ENCODE assay signal across 1 cellular context in the genomic region with DNA sequence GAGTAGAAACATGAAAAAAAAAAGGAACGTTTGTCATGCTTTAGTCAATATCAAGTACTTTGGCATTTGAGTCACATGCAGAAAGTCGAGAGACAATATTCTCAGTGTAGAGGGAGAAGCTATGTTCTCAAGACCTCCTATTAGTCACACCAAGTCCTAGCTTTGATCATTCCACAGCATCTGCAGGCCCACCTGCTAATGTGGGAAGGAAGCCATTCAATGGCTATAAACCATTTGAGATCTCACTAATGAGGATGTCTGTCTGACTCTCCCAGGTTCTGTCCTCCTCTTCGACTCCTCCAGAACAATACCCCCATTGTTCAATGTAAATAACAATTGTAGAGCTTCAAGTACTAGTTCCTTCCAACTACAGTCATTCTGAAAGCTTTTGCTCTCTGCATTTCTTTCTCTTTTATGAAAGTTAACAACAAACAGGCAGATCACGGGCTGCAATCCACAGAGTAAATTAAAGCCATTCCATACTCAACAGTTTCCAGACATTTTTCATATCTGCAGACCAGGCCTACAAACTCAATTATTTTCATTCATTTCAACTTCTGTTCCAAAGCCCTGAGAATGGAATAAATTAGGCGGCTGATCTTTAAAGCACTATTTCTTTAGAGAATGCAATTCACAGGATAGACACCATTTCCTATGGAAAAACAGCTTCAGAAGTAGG.
TF ChIP-seq lines count a peak whose summit lies in the region.

No MANE protein-coding gene starts in this region.

TF ChIP-seq in SK-N-SH, 30 proteins besides CTCF, POLR2A, EP300 and RAD21 (continued from another document):
- TF ChIP-seq REST (IDR thresholded peaks at IDR 0.05; ENCODE audit: low read depth, low read length) (no peak), SMC3 (IDR thresholded peaks at IDR 0.05; ENCODE audit: low read depth, low read length) (no peak; the same call in 1 of the 2 replicates), IRF3 (IDR thresholded peaks at IDR 0.05; ENCODE audit: low read depth, low read length) (no peak), MXI1 (IDR thresholded peaks at IDR 0.05; ENCODE audit: low read depth, low read length) (peak; percentile 50; the same call in 1 of the 2 replicates), MEF2A (IDR thresholded peaks at IDR 0.05; ENCODE audit: borderline replicate concordance, low read depth) (no peak), NRF1 (IDR thresholded peaks at IDR 0.05; ENCODE audit: low read depth, low read length) (no peak), TAF1 (IDR thresholded peaks at IDR 0.05; ENCODE audit: borderline replicate concordance, low read depth, low read length) (no peak), ELF1 (IDR thresholded peaks at IDR 0.05) (no peak), SIN3A (IDR thresholded peaks at IDR 0.05; ENCODE audit: borderline replicate concordance, low read depth, low read length) (no peak), JUND (IDR thresholded peaks at IDR 0.05) (peak; percentile 20; the same call in 1 of the 2 replicates), TEAD4 (IDR thresholded peaks at IDR 0.05; ENCODE audit: borderline replicate concordance, insufficient read depth) (no peak), YY1 (IDR thresholded peaks at IDR 0.05; ENCODE audit: low read depth) (no peak), NFIC (IDR thresholded peaks at IDR 0.05; ENCODE audit: borderline replicate concordance) (no peak), RFX5 (IDR thresholded peaks at IDR 0.05; ENCODE audit: low read length) (no peak), GATA2 (CRISPR knock-in tag; IDR thresholded peaks at IDR 0.05) (peak; percentile 76), FOXJ3 (CRISPR knock-in tag; IDR thresholded peaks at IDR 0.05) (peak; percentile 26; the same call in 1 of the 2 replicates), RXRA (IDR thresholded peaks at IDR 0.05; ENCODE audit: borderline replicate concordance, low read depth) (no peak), MAX (IDR thresholded peaks at IDR 0.05; ENCODE audit: low read depth) (peak; percentile 16), TCF12 (IDR thresholded peaks at IDR 0.05) (peak; percentile 86)
- TF ChIP-seq, protein P1, sequence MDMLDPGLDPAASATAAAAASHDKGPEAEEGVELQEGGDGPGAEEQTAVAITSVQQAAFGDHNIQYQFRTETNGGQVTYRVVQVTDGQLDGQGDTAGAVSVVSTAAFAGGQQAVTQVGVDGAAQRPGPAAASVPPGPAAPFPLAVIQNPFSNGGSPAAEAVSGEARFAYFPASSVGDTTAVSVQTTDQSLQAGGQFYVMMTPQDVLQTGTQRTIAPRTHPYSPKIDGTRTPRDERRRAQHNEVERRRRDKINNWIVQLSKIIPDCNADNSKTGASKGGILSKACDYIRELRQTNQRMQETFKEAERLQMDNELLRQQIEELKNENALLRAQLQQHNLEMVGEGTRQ (IDR thresholded peaks at IDR 0.05; ENCODE audit: borderline replicate concordance, low read depth, low read length), result no peak
